ENCODE assay signal across 23 cellular contexts in the genomic region with DNA sequence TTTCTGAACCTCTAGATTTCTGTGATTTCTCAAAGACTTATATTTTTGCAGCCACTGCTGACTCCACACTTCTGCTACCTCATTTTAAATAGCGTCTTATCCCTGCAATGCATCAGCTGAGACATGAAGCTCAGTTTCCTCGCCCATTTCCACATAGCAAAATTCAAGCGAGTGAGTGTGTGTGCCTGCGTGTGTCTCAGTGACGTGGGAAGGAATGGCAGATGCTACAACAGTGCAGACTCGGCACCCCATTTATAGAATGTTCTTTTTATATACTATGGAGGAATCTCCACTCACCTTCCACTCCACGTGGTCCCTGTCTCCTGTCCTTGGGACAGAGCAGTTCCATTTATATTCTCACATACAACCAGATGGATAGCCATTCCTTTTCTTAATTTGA. TPM values are rescaled to one million over a fixed set of nuclear protein-coding genes. Genes with fewer than 3 reads are reported as not detected.
DNase-seq lines count a peak whose midpoint lies in the region; ATAC-seq, FAIRE-seq and TF ChIP-seq lines count a peak whose summit lies in the region.
"Had no signal": no experiment of that assay in that cellular context is flagged by ENCODE, and none has a peak within 500 bp of the region (broad histone marks: within the 10 kb centered on the region; RNA-seq: fewer than 3 reads in every experiment).

No MANE protein-coding gene starts in this region.

- H3K27ac ChIP-seq in WERI-Rb-1 (peak overlapping the region; percentile 88), astrocyte (ENCODE audit: low read depth, low read length) (no peak overlapping the region), right atrium auricular region (peak overlapping the region; percentile 29 to 69), rectal smooth muscle tissue (ENCODE audit: low read depth, low read length) (peak overlapping the region; percentile 81)
- H3K27ac ChIP-seq: neutrophil, PC-9 had no signal

- DNase-seq in WERI-Rb-1 (no peak), astrocyte (ENCODE audit: low read depth) (peak; percentile 2), right atrium auricular region (ENCODE audit: low spot score) (no peak), NCI-H187 (lab: John Stamatoyannopoulos, UW) (no peak)
- DNase-seq in effector memory CD8-positive, alpha-beta T cell: no peak
- no peak for DNase-seq in stimulated activated CD4-positive, alpha-beta T cell treated with anti-CD3 and anti-CD28 coated beads, Interleukin-2, amount 100 ng/mL, for 24 hours
- DNase-seq: activated CD4-positive, alpha-beta T cell treated with anti-CD3 and anti-CD28 coated beads, Interleukin-2, amount 50 U/mL, for 48 hours; activated CD4-positive, CD25-positive, alpha-beta regulatory T cell; activated CD8-positive, alpha-beta memory T cell treated with anti-CD3 and anti-CD28 coated beads, Interleukin-2, amount 50 U/mL, for 48 hours; effector CD8-positive, alpha-beta T cell; PC-9; SIG-M5; stimulated activated CD4-positive, alpha-beta T cell treated with anti-CD3 and anti-CD28 coated beads, Interleukin-4, amount 100 ng/mL, for 24 hours; stimulated activated naive CD4-positive, alpha-beta T cell; SW 1271; T1000 had no signal

- H3K4me1 Mint-ChIP-seq in astrocyte (ENCODE audit: low read depth, unreplicated experiment): peaks cover 34% of the 10 kb centered on the region
- H3K4me1 Mint-ChIP-seq in effector memory CD8-positive, alpha-beta T cell (ENCODE audit: low read depth in 2 of 2): no peaks in the 10 kb centered on the region

- TF ChIP-seq CTCF in WERI-Rb-1 (IDR thresholded peaks at IDR 0.05; ENCODE audit: low read depth, low read length): no peak
- no peak for TF ChIP-seq CTCF in astrocyte (IDR thresholded peaks at IDR 0.05; ENCODE audit: insufficient read depth, low read depth, low read length)
- TF ChIP-seq CTCF in right atrium auricular region (IDR thresholded peaks at IDR 0.05): no peak

- H3K4me2 ChIP-seq in astrocyte (ENCODE audit: low read length): no peak overlapping the region
- H3K4me2 ChIP-seq: PC-9 had no signal

- H3K4me3 ChIP-seq in WERI-Rb-1 (ENCODE audit: low read depth, low read length) (no peak overlapping the region), astrocyte (ENCODE audit: insufficient read depth, low read depth, low read length) (no peak overlapping the region), right atrium auricular region (no peak overlapping the region), rectal smooth muscle tissue (ENCODE audit: low read length) (no peak overlapping the region)
- H3K4me3 ChIP-seq: lung, PC-9 had no signal

- H3K27me3 ChIP-seq in WERI-Rb-1 (ENCODE audit: insufficient read depth, low read depth, severe bottlenecking): no peaks in the 10 kb centered on the region
- H3K27me3 ChIP-seq in astrocyte (ENCODE audit: insufficient read depth, low read length): peaks cover 18% of the 10 kb centered on the region
- H3K27me3 ChIP-seq in right atrium auricular region: no peaks in the 10 kb centered on the region
- H3K27me3 ChIP-seq in rectal smooth muscle tissue (ENCODE audit: control insufficient read depth, insufficient read depth, low read length): no peaks in the 10 kb centered on the region

- H3K9ac ChIP-seq in astrocyte (ENCODE audit: low read length): no peak overlapping the region
- no peak overlapping the region for H3K9ac ChIP-seq in rectal smooth muscle tissue (ENCODE audit: low read length)

- no peak overlapping the region for H3K4me3 Mint-ChIP-seq in astrocyte (ENCODE audit: unreplicated experiment)
- no peak overlapping the region for H3K4me3 Mint-ChIP-seq in effector memory CD8-positive, alpha-beta T cell
- H3K4me3 Mint-ChIP-seq: activated naive CD8-positive, alpha-beta T cell had no signal

- no peak overlapping the region for H3K27ac Mint-ChIP-seq in astrocyte (ENCODE audit: unreplicated experiment)
- no peak overlapping the region for H3K27ac Mint-ChIP-seq in effector memory CD8-positive, alpha-beta T cell
- H3K27ac Mint-ChIP-seq: activated naive CD8-positive, alpha-beta T cell; activated T-helper 2 cell treated with anti-CD3 and anti-CD28 coated beads, Interferon-gamma antibody, Interleukin-2, Interleukin-4, amounts not matched to agents 10 μg/mL and 5 μg/mL and 100 μg/mL, durations not matched to agents 14 hours and 24 hours and 36 hours had no signal

- peaks cover 6% of the 10 kb centered on the region; the same call in 1 of the 2 replicates for H3K36me3 ChIP-seq in WERI-Rb-1
- H3K36me3 ChIP-seq in astrocyte (ENCODE audit: insufficient read depth, low read length): no peaks in the 10 kb centered on the region
- no peaks in the 10 kb centered on the region for H3K36me3 ChIP-seq in right atrium auricular region
- no peaks in the 10 kb centered on the region for H3K36me3 ChIP-seq in rectal smooth muscle tissue (ENCODE audit: control insufficient read depth, insufficient read depth, low read length)
- H3K36me3 ChIP-seq: neutrophil had no signal

- H3K36me3 Mint-ChIP-seq in astrocyte (ENCODE audit: low read depth, unreplicated experiment): no peaks in the 10 kb centered on the region
- no peaks in the 10 kb centered on the region for H3K36me3 Mint-ChIP-seq in effector memory CD8-positive, alpha-beta T cell (ENCODE audit: insufficient read depth)
- H3K36me3 Mint-ChIP-seq: activated naive CD8-positive, alpha-beta T cell had no signal

- peaks cover under 1% of the 10 kb centered on the region for H3K27me3 Mint-ChIP-seq in astrocyte (ENCODE audit: low read depth, unreplicated experiment)
- H3K27me3 Mint-ChIP-seq in effector memory CD8-positive, alpha-beta T cell: peaks cover 41 to 46% of the 10 kb centered on the region in 2 donors
- H3K27me3 Mint-ChIP-seq: activated naive CD8-positive, alpha-beta T cell had no signal

- H4K20me1 ChIP-seq in astrocyte (ENCODE audit: insufficient read depth, low read length): no peaks in the 10 kb centered on the region

- H2AFZ ChIP-seq in astrocyte (ENCODE audit: low read depth, low read length): no peak overlapping the region
- H2AFZ ChIP-seq: PC-9 had no signal

- no peaks in the 10 kb centered on the region for H3K79me2 ChIP-seq in astrocyte (ENCODE audit: insufficient read depth, low read length)

- H3K4me1 ChIP-seq in astrocyte (ENCODE audit: insufficient read depth, low read length): peaks cover 12% of the 10 kb centered on the region
- H3K4me1 ChIP-seq in right atrium auricular region: peaks cover 0 to 28% of the 10 kb centered on the region in 2 donors
- H3K4me1 ChIP-seq in rectal smooth muscle tissue (ENCODE audit: control insufficient read depth, insufficient read depth, low read length): peaks cover 24% of the 10 kb centered on the region

- FAIRE-seq in astrocyte (lab: Jason Lieb, UNC): no peak
- FAIRE-seq: frontal cortex had no signal

- no peak for ATAC-seq in effector memory CD8-positive, alpha-beta T cell (replicated peaks)

- no peaks in the 10 kb centered on the region for H3K9me3 Mint-ChIP-seq in astrocyte (ENCODE audit: unreplicated experiment)
- H3K9me3 Mint-ChIP-seq in effector memory CD8-positive, alpha-beta T cell: no peaks in the 10 kb centered on the region
- H3K9me3 Mint-ChIP-seq: activated T-helper 2 cell treated with anti-CD3 and anti-CD28 coated beads, Interferon-gamma antibody, Interleukin-2, Interleukin-4, amounts not matched to agents 10 μg/mL and 5 μg/mL and 100 μg/mL, durations not matched to agents 14 hours and 24 hours and 36 hours had no signal

- H3K9me3 ChIP-seq in WERI-Rb-1 (ENCODE audit: severe bottlenecking) (no peaks in the 10 kb centered on the region), astrocyte (ENCODE audit: insufficient read depth, low read depth, low read length) (no peaks in the 10 kb centered on the region), right atrium auricular region (no peaks in the 10 kb centered on the region)
- H3K9me3 ChIP-seq: neutrophil had no signal

RNA-seq across cellular contexts. Expression of gene ZMYND12, which starts 35.7 kb away (rescaled TPM):
- total RNA-seq in astrocyte (0.23 TPM in 1 of 2 replicates, not detected in the other), right atrium auricular region (1 to 10 TPM in 1 of 2 donors, under 1 TPM in 1; 0.26 to 3.4 TPM)
- total RNA-seq: frontal cortex had no signal

RNA-seq across cellular contexts. Expression of gene PPCS, which starts 36.2 kb away (rescaled TPM):
- total RNA-seq in astrocyte (23.4 and 26.8 TPM in 2 replicates), right atrium auricular region (10 to 100 TPM; 36.8 to 42.6 TPM)

RNA-seq across cellular contexts. Expression of gene RIMKLA, which starts 39.6 kb away (rescaled TPM):
- total RNA-seq in astrocyte (0.12 and 0.20 TPM in 2 replicates), right atrium auricular region (1 to 10 TPM; 3.8 to 4.7 TPM)
- total RNA-seq: IMR-90 had no signal

RNA-seq across cellular contexts. Expression of gene CCDC30, which starts 42.9 kb away (rescaled TPM):
- total RNA-seq in astrocyte: 2.2 and 2.5 TPM in 2 replicates
- total RNA-seq in right atrium auricular region: under 1 TPM; 0.47 to 0.63 TPM
